Comparison of ENCODE assay signal across 12 cellular contexts in genomic region chr17:67239597-67239996, GRCh38. TPM values are rescaled to one million over a fixed set of nuclear protein-coding genes. Genes with fewer than 3 reads are reported as not detected.
A peak's percentile ranks its signal among the peaks of the same experiment; 100 is the strongest.
DNase-seq lines count a peak whose midpoint lies in the region; ATAC-seq and TF ChIP-seq lines count a peak whose summit lies in the region.
"Had no signal": no experiment of that assay in that cellular context is flagged by ENCODE, and none has a peak within 500 bp of the region (broad histone marks: within the 10 kb centered on the region; RNA-seq: fewer than 3 reads in every experiment).

No MANE protein-coding gene starts in this region.

- TF ChIP-seq CTCF in HEK293 (tag by site-specific recombination; IDR thresholded peaks at IDR 0.05) (no peak), hepatocyte (IDR thresholded peaks at IDR 0.05; ENCODE audit: poor library complexity) (no peak), smooth muscle cell (IDR thresholded peaks at IDR 0.05; ENCODE audit: borderline replicate concordance, insufficient read depth, poor library complexity, severe bottlenecking) (no peak)

- H3K9ac ChIP-seq in smooth muscle cell (ENCODE audit: low read depth): no peak overlapping the region

- peaks cover 88% of the 10 kb centered on the region for H3K79me2 ChIP-seq in hepatocyte
- peaks cover 81% of the 10 kb centered on the region for H3K79me2 ChIP-seq in smooth muscle cell (ENCODE audit: low read depth)

- ATAC-seq in GM18505 (IDR thresholded peaks at IDR 0.05; ENCODE audit: unreplicated experiment): no peak
- ATAC-seq: activated CD8-positive, alpha-beta T cell treated with anti-CD3 and anti-CD28 coated beads, Interleukin-2, amount 10 ng/mL, durations not matched to agents 7 days and 5 days; activated naive CD4-positive, alpha-beta T cell treated with anti-CD3 and anti-CD28 coated beads, Interleukin-2, amount 50 U/mL, for 72 hours; GM23338 had no signal

- DNase-seq in amniotic epithelial cell (ENCODE audit: low read depth) (peak; percentile 96), hepatocyte (ENCODE audit: low spot score) (peak; percentile 72), smooth muscle cell (lab: John Stamatoyannopoulos, UW; ENCODE audit: unreplicated experiment) (no peak), NCI-H1105 (lab: John Stamatoyannopoulos, UW) (no peak), cardiac septum (ENCODE audit: low spot score) (no peak)
- DNase-seq: activated CD8-positive, alpha-beta T cell treated with anti-CD3 and anti-CD28 coated beads, Interleukin-2, amount 10 ng/mL, durations not matched to agents 7 days and 5 days; NCI-H2171 treated with DMSO at 0.1 percent for 48 hours; retina had no signal

- H3K4me1 ChIP-seq in HEK293 (ENCODE audit: control insufficient read depth, insufficient read depth, low read length) (peaks cover 20% of the 10 kb centered on the region), hepatocyte (ENCODE audit: insufficient read depth) (peaks cover 40% of the 10 kb centered on the region), smooth muscle cell (ENCODE audit: low read depth) (peaks cover 15% of the 10 kb centered on the region)

- no peaks in the 10 kb centered on the region for H3K9me3 ChIP-seq in HEK293 (ENCODE audit: control insufficient read depth, insufficient read depth, low read depth, low read length)
- no peaks in the 10 kb centered on the region for H3K9me3 ChIP-seq in hepatocyte (ENCODE audit: low read depth)
- no peaks in the 10 kb centered on the region for H3K9me3 ChIP-seq in smooth muscle cell (replicated peaks; ENCODE audit: low read depth)

- H3K4me3 ChIP-seq in HEK293 (ENCODE audit: low read depth, low read length) (no peak overlapping the region), hepatocyte (no peak overlapping the region), smooth muscle cell (no peak overlapping the region)
- H3K4me3 ChIP-seq: GM23338 had no signal

- no peaks in the 10 kb centered on the region for H3F3A ChIP-seq in smooth muscle cell (ENCODE audit: low read depth)

- H4K20me1 ChIP-seq in hepatocyte (ENCODE audit: insufficient read depth, poor library complexity, severe bottlenecking) (peaks cover 33% of the 10 kb centered on the region), smooth muscle cell (ENCODE audit: low read depth) (peaks cover 85% of the 10 kb centered on the region)

- POLR2A ChIA-PET in HEK293 (lab: Yijun Ruan, JAX): interaction anchor here (1.3 to 1.4 kb wide), 2 partner anchors 18 to 27 kb away, joined by 3 read pairs; no protein-coding TSS in a partner anchor

- H3K36me3 ChIP-seq in HEK293 (ENCODE audit: control insufficient read depth in 2 of 2, insufficient read depth in 1 of 2, low read length in 2 of 2) (peaks cover 49 to 58% of the 10 kb centered on the region in 2 experiments), hepatocyte (replicated peaks; ENCODE audit: insufficient read depth, low read depth) (no peaks in the 10 kb centered on the region), smooth muscle cell (ENCODE audit: low read depth) (peaks cover 4% of the 10 kb centered on the region)

- no peak for TF ChIP-seq POLR2A in GM18505 (IDR thresholded peaks at IDR 0.05; ENCODE audit: borderline replicate concordance, extremely low read depth, insufficient read depth, insufficient read length)

- no peaks in the 10 kb centered on the region for H3K27me3 ChIP-seq in hepatocyte
- H3K27me3 ChIP-seq in smooth muscle cell (ENCODE audit: low read depth): no peaks in the 10 kb centered on the region

- no peak overlapping the region for H3K27ac ChIP-seq in HEK293 (ENCODE audit: extremely low read depth, low read depth, low read length)
- peak overlapping the region; percentile 86 for H3K27ac ChIP-seq in hepatocyte
- H3K27ac ChIP-seq in smooth muscle cell (ENCODE audit: low read depth): peak overlapping the region; percentile 62

- CTCF ChIA-PET in HEK293 (lab: Yijun Ruan, JAX): interaction anchor here (0.6 to 1.5 kb wide), 5 partner anchors 11 to 585 kb away, joined by 3 to 4 read pairs (median 3); no protein-coding TSS in a partner anchor

- intact Hi-C loops in cardiac septum (cut with DNase I): no loop called here

- H3K4me2 ChIP-seq in hepatocyte (peak overlapping the region; percentile 51), smooth muscle cell (peak overlapping the region; percentile 4)
- H3K4me2 ChIP-seq: GM23338 had no signal

- 56% methylated on average over 3 of the region's 3 CpGs for WGBS in hepatocyte (ENCODE audit: low lambda C conversion rate, missing lambda C conversion rate)
- 23% methylated on average over 3 of the region's 3 CpGs for WGBS in smooth muscle cell (ENCODE audit: low lambda C conversion rate)

- H3K9me2 ChIP-seq in hepatocyte (replicated peaks; ENCODE audit: insufficient read depth): no peaks in the 10 kb centered on the region

- H2AFZ ChIP-seq in hepatocyte: no peak overlapping the region
- H2AFZ ChIP-seq in smooth muscle cell (ENCODE audit: low read depth): no peak overlapping the region
- H2AFZ ChIP-seq: GM23338 had no signal

TF ChIP-seq in HEK293, 187 proteins besides CTCF, POLR2A, EP300 and RAD21:
- 0 out of 2 replicates have a peak, but pooled peaks have one; percentile 35 for TF ChIP-seq ZNF664 (tag by site-specific recombination; IDR thresholded peaks at IDR 0.05)
- no peak for TF ChIP-seq MZF1 (tag by site-specific recombination; IDR thresholded peaks at IDR 0.05; ENCODE audit: borderline replicate concordance)
- TF ChIP-seq ZNF26 (tag by site-specific recombination; IDR thresholded peaks at IDR 0.05): no peak
- TF ChIP-seq PRDM6 (tag by site-specific recombination; IDR thresholded peaks at IDR 0.05): 0 out of 2 replicates have a peak, but pooled peaks have one; percentile 30

RNA-seq across cellular contexts. Expression of gene HELZ, which starts 5.4 kb away (rescaled TPM):
- total RNA-seq in hepatocyte (47.1 and 77.2 TPM in 2 replicates), smooth muscle cell (34.4 and 67.4 TPM in 2 replicates), cardiac septum (42.6 TPM)
- polyA plus RNA-seq in hepatocyte (32.7 and 34.1 TPM in 2 replicates), smooth muscle cell (18.8 and 25.6 TPM in 2 replicates)

Comparison
In these comparisons a context has a peak if more than half of its experiments do, and no peak if none do; other contexts are left out.
1. DNase-seq: peak in amniotic epithelial cell (single experiment) and hepatocyte (single experiment); none in smooth muscle cell (single experiment), NCI-H1105 (single experiment) and cardiac septum (single experiment).